In genomic region chr6:43021270-43022047, GRCh38 we compare ENCODE assay signal across 1 cellular context.
TF ChIP-seq lines count a peak whose summit lies in the region.

Gene RRP36, plus strand, starts transcription at chr6:43021623. Its CDS starts 32 bp downstream, at chr6:43021655.

TF ChIP-seq in WTC11, 78 proteins besides CTCF, POLR2A, EP300 and RAD21 (continued from another document):
- TF ChIP-seq KAT7 (CRISPR knock-in tag; IDR thresholded peaks at IDR 0.05; ENCODE audit: borderline replicate concordance) (0 out of 2 replicates have a peak, but pooled peaks have one; percentile 45), SMAD3 (CRISPR knock-in tag; IDR thresholded peaks at IDR 0.05; ENCODE audit: borderline replicate concordance) (no peak), TCF7 (CRISPR knock-in tag; IDR thresholded peaks at IDR 0.05; ENCODE audit: low read depth) (no peak), SP1 (CRISPR knock-in tag; conservative IDR thresholded peaks at IDR 0.05) (peak; percentile 70), SMAD4 (CRISPR knock-in tag; IDR thresholded peaks at IDR 0.05) (no peak), FOXK1 (CRISPR knock-in tag; IDR thresholded peaks at IDR 0.05) (0 out of 2 replicates have a peak, but pooled peaks have one; percentile 48), ERG (CRISPR knock-in tag; IDR thresholded peaks at IDR 0.05) (0 out of 2 replicates have a peak, but pooled peaks have one; percentile 55), CBFB (CRISPR knock-in tag; IDR thresholded peaks at IDR 0.05; ENCODE audit: low read depth) (no peak), TEAD1 (CRISPR knock-in tag; IDR thresholded peaks at IDR 0.05) (no peak), E2F1 (CRISPR knock-in tag; IDR thresholded peaks at IDR 0.05) (no peak)
- TF ChIP-seq, protein P1, sequence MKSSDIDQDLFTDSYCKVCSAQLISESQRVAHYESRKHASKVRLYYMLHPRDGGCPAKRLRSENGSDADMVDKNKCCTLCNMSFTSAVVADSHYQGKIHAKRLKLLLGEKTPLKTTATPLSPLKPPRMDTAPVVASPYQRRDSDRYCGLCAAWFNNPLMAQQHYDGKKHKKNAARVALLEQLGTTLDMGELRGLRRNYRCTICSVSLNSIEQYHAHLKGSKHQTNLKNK (CRISPR knock-in tag; IDR thresholded peaks at IDR 0.05), result no peak
- TF ChIP-seq, protein P2, sequence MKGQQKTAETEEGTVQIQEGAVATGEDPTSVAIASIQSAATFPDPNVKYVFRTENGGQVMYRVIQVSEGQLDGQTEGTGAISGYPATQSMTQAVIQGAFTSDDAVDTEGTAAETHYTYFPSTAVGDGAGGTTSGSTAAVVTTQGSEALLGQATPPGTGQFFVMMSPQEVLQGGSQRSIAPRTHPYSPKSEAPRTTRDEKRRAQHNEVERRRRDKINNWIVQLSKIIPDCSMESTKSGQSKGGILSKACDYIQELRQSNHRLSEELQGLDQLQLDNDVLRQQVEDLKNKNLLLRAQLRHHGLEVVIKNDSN (CRISPR knock-in tag; IDR thresholded peaks at IDR 0.05), result no peak
